Comparison of ENCODE assay signal across 9 cellular contexts in the genomic region with DNA sequence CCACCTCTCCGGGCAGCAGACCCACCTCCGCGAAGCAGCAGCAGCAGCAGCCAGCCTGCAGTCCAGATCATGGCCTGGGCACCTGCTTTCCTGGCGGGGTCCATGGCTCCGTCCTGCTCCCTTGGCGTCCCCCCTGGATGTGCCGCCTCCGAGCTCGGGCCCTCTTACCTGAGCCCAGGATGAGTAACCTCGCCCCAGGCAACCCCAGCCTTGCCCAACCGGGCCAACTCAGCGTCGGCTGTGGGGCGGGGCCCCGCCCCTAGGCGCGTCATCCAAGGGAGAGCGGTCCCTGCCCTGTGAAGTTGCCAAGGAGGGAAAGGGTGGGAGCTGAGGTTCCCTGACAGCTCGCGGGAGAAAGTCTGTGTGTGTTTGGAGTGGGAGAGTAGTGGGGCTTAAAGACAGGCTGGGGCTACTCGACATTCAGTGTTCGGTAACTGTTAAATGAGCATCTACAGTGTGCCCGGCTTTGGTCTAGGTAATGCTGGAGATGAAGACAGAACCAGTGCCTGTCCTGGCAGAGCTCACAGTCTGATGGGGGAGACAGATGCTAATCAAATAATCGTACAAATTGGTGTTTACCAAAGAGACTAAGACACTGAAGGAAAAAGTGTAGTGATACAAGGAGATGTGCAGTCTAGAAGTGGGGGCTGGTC. TPM values are rescaled to one million over a fixed set of nuclear protein-coding genes. Genes with fewer than 3 reads are reported as not detected.
DNase-seq lines count a peak whose midpoint lies in the region; TF ChIP-seq lines count a peak whose summit lies in the region.
"Had no signal": no experiment of that assay in that cellular context is flagged by ENCODE, and none has a peak within 500 bp of the region (broad histone marks: within the 10 kb centered on the region; RNA-seq: fewer than 3 reads in every experiment).

A gene (minus strand): TSS at position 141 of the 653 bp plus-strand sequence. CDS start 37 bp downstream, at position 104.

- DNase-seq in EL (peak; percentile 74), SK-N-MC (ENCODE audit: low read depth, low spot score) (no peak), fibroblast of mammary gland (ENCODE audit: low read depth) (peak; percentile 63), progenitor cell of endocrine pancreas (ENCODE audit: low spot score, unreplicated experiment) (no peak), superior temporal gyrus (ENCODE audit: extremely low spot score) (no peak), NCI-H345 treated with DMSO at 0.1 percent for 48 hours (lab: John Stamatoyannopoulos, UW; ENCODE audit: unreplicated experiment) (no peak), OCI-M2 (lab: John Stamatoyannopoulos, UW; ENCODE audit: unreplicated experiment) (no peak)
- no peak for DNase-seq in activated CD4-positive, CD25-positive, alpha-beta regulatory T cell treated with anti-CD3 and anti-CD28 coated beads, Interleukin-2, amount 50 U/mL, for 72 hours

- no peak within 1 kb of the TSS for H3K27ac Mint-ChIP-seq in progenitor cell of endocrine pancreas

- peaks cover 1% of the 10 kb centered on the region for H3K36me3 Mint-ChIP-seq in progenitor cell of endocrine pancreas (ENCODE audit: insufficient read depth)

- H3K4me3 ChIP-seq in SK-N-MC (peak within 1 kb of the TSS; percentile 89; the same call in 1 of the 2 replicates), fibroblast of mammary gland (ENCODE audit: control insufficient read depth, low read depth, low read length) (no peak within 1 kb of the TSS)

- H3K36me3 ChIP-seq in SK-N-MC (ENCODE audit: insufficient read depth, low read length) = no peaks in the 10 kb centered on the region

- no peaks in the 10 kb centered on the region for H3K9me3 ChIP-seq in SK-N-MC (ENCODE audit: low read depth, low read length)

- no peaks in the 10 kb centered on the region for H3K4me1 Mint-ChIP-seq in progenitor cell of endocrine pancreas (ENCODE audit: low read depth)

- H3K27me3 Mint-ChIP-seq in progenitor cell of endocrine pancreas = peaks cover 58% of the 10 kb centered on the region

- TF ChIP-seq CTCF in fibroblast of mammary gland (conservative IDR thresholded peaks at IDR 0.05; ENCODE audit: control insufficient read depth, insufficient read depth, low read depth, low read length) (no peak), progenitor cell of endocrine pancreas (IDR thresholded peaks at IDR 0.05; ENCODE audit: unreplicated experiment) (no peak)

- H3K9ac ChIP-seq in SK-N-MC (ENCODE audit: insufficient read length) = no peak within 1 kb of the TSS

- H3K4me3 Mint-ChIP-seq in progenitor cell of endocrine pancreas (ENCODE audit: low read depth) = peak within 1 kb of the TSS; percentile 85

- no peaks in the 10 kb centered on the region for H3K9me3 Mint-ChIP-seq in progenitor cell of endocrine pancreas (ENCODE audit: low read depth)

- H3K27ac ChIP-seq in SK-N-MC = no peak within 1 kb of the TSS

RNA-seq across cellular contexts. Expression of the gene that starts here (rescaled TPM):
- 0.47 and 0.60 TPM in 2 replicates for total RNA-seq in progenitor cell of endocrine pancreas
- total RNA-seq: HT1080 had no signal

Comparison
In these comparisons a context has a peak if more than half of its experiments do, and no peak if none do; other contexts are left out.
1. DNase-seq: peak in EL (single experiment) and fibroblast of mammary gland (single experiment); none in SK-N-MC (single experiment), progenitor cell of endocrine pancreas (single experiment), superior temporal gyrus (single experiment), NCI-H345 treated with DMSO at 0.1 percent for 48 hours (single experiment), OCI-M2 (single experiment) and activated CD4-positive, CD25-positive, alpha-beta regulatory T cell treated with anti-CD3 and anti-CD28 coated beads, Interleukin-2, amount 50 U/mL, for 72 hours (single experiment).